1 cellular context compared by ENCODE assay signal in the genomic region with DNA sequence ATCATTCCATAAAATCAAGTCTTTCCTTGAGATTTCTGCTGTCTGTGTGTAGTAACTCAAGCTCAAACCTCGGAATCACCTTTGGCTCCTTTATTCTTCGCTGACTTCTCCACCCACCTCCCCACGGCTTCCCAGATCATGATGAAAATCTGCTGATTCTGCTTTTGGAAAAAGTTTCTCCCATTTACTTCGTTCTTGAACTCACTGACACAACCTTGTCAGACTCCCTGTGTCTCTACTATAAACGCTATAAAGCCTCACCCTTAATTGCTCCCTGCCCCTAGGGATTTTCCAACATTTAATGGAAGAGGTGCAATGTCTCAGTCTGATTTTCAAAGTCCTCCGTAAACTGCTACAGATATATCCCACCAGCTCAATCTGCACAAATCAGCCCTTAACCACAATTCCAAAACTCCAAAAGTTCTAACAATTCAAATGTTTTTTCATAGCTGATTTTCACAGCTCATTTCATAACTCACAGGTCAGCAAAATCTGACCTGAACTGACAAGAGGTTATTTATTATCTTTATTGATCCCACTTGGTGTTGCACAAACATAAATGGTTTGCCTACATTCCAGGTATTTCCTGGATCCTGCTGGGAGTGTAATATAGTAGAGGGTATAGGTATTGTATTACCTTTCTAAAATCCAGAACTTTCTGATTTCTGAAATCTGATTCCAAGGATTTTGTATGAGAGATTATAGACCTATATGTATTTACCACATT.
TF ChIP-seq lines count a peak whose summit lies in the region.

No MANE protein-coding gene starts in this region.

TF ChIP-seq in K562, 482 proteins besides CTCF, POLR2A, EP300 and RAD21 (continued from another document):
- TF ChIP-seq ZNF311 (CRISPR knock-in tag; IDR thresholded peaks at IDR 0.05), result no peak
